37 cellular contexts compared by ENCODE assay signal in the genomic region with DNA sequence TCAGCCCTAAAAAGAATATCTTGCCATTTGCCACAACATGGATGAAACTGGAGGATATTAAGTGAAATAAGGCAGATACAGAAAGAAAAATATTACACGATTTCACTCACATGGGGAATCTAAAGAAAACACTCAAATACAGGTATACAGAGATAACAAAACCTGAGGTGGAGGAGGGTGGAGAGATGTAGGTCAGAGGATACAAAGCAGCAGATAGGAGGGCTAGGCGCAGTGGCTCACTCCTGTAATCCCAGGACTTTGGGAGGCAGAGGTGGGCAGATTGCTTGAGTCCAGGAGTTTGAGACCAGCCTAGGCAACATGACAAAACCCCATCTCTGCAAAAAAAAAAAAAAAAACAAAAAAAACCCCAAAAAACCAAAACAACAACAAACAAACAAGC. TPM values are rescaled to one million over a fixed set of nuclear protein-coding genes. Genes with fewer than 3 reads are reported as not detected.
DNase-seq lines count a peak whose midpoint lies in the region; ATAC-seq, FAIRE-seq and TF ChIP-seq lines count a peak whose summit lies in the region.
"Had no signal": no experiment of that assay in that cellular context is flagged by ENCODE, and none has a peak within 500 bp of the region (broad histone marks: within the 10 kb centered on the region; RNA-seq: fewer than 3 reads in every experiment).

No MANE protein-coding gene starts in this region.

- WGBS in HepG2 (ENCODE audit: low lambda C conversion rate) = 88% methylated on average over 2 of the region's 2 CpGs
- 43% methylated on average over 2 of the region's 2 CpGs for whole genome bisulfite sequencing in right lobe of liver (ENCODE audit: insufficient coverage, low coverage, low lambda C conversion rate, missing lambda C conversion rate)
- WGBS in lower leg skin, 2 donors = 94 to 98% methylated on average over 2 of the region's 2 CpGs

- no peak for TF ChIP-seq POLR2A in HepG2 (IDR thresholded peaks at IDR 0.05; ENCODE audit: insufficient read depth in 1 of 2, low read depth in 2 of 2, low read length in 2 of 2)
- no peak for TF ChIP-seq POLR2A in right lobe of liver (IDR thresholded peaks at IDR 0.05)
- no peak for TF ChIP-seq POLR2A in lower leg skin (IDR thresholded peaks at IDR 0.05)
- TF ChIP-seq POLR2A in erythroblast (IDR thresholded peaks at IDR 0.05; ENCODE audit: low read length) = no peak

- no peaks in the 10 kb centered on the region for H3K79me2 ChIP-seq in HepG2 (ENCODE audit: insufficient read depth, low read length)

- H3K36me3 ChIP-seq in HepG2 (replicated peaks in 1 of 2; ENCODE audit: control insufficient read depth in 1 of 2, insufficient read depth in 2 of 2, low read length in 2 of 2) (peaks cover 7 to 11% of the 10 kb centered on the region in 2 experiments), right lobe of liver (peaks cover 0 to 20% (median 7%) of the 10 kb centered on the region in 4 donors)
- H3K36me3 ChIP-seq: BE2C; BLaER1; BLaER1 treated with 17β-estradiol and CSF1 and Interleukin-3, amounts not matched to agents 10 nM and 100 nM had no signal

- H3K27ac ChIP-seq in HepG2 (ENCODE audit: extremely low read length, insufficient read depth, low read length) = no peak overlapping the region
- no peak overlapping the region for H3K27ac ChIP-seq in right lobe of liver
- H3K27ac ChIP-seq: 22Rv1; A549; BLaER1; BLaER1 treated with 17β-estradiol and CSF1 and Interleukin-3, amounts not matched to agents 10 nM and 100 nM; C4-2B had no signal

- no peak overlapping the region for H3K4me2 ChIP-seq in HepG2 (ENCODE audit: low read depth, low read length)
- H3K4me2 ChIP-seq: A549; BLaER1; BLaER1 treated with 17β-estradiol and CSF1 and Interleukin-3, amounts not matched to agents 10 nM and 100 nM had no signal

- peak; percentile 38 for ATAC-seq in left lobe of liver
- ATAC-seq in HepG2 = peak; percentile 40
- peak; percentile 3 to 39 (median 21) for ATAC-seq in right lobe of liver
- no peak for ATAC-seq in GM19395 (IDR thresholded peaks at IDR 0.05; ENCODE audit: unreplicated experiment)
- ATAC-seq: A549; CD8-positive, alpha-beta T cell had no signal

- CTCF ChIA-PET in HepG2 (lab: Yijun Ruan, JAX; ENCODE audit: low intra/inter-chr PET ratio, low total read pairs) = no interaction called here

- intact Hi-C loops in HepG2 (cut with micrococcal nuclease; ENCODE audit: unreplicated experiment) = no loop called here
- intact Hi-C loops in right lobe of liver (cut with DNase I) = no loop called here
- intact Hi-C loops in lower leg skin (cut with DNase I; ENCODE audit: low total_unique reads) = no loop called here

- TF ChIP-seq CTCF in HepG2 (CRISPR knock-in tag; IDR thresholded peaks at IDR 0.05) = no peak
- no peak for TF ChIP-seq CTCF in right lobe of liver (IDR thresholded peaks at IDR 0.05)
- TF ChIP-seq CTCF in lower leg skin (IDR thresholded peaks at IDR 0.05) = no peak

- BruUV-seq in HepG2 (replicated peaks; lab: Mats Ljungman, UMichigan) = no TSS peak

- in situ Hi-C loops in HepG2 (cut with HindIII; ENCODE audit: extremely low pct_ligation_motif_present, low pct_unique_long_range_greater_than_20kb) = no loop called here

- POLR2A ChIA-PET in HepG2 (lab: Yijun Ruan, JAX) = no interaction called here

- TF ChIP-seq EP300 in HepG2 (IDR thresholded peaks at IDR 0.05; ENCODE audit: low read depth in 2 of 2, low read length in 2 of 2) (no peak), HepG2 (CRISPR knock-in tag; IDR thresholded peaks at IDR 0.05; ENCODE audit: borderline replicate concordance) (no peak)

- H3K9ac ChIP-seq in HepG2 (ENCODE audit: insufficient read depth, low read depth, low read length) = no peak overlapping the region
- H3K9ac ChIP-seq: BLaER1; BLaER1 treated with 17β-estradiol and CSF1 and Interleukin-3, amounts not matched to agents 10 nM and 100 nM had no signal

- H3K9me3 ChIP-seq in HepG2 (ENCODE audit: low read length) (no peaks in the 10 kb centered on the region), right lobe of liver (no peaks in the 10 kb centered on the region)
- H3K9me3 ChIP-seq: A549, BE2C, Caco-2 had no signal

- no peak for FAIRE-seq in HepG2 (lab: Jason Lieb, UNC)
- FAIRE-seq: A204.1, A549, D721Med had no signal

- H3K4me1 ChIP-seq in HepG2 (ENCODE audit: insufficient read depth, low read length) = no peaks in the 10 kb centered on the region
- H3K4me1 ChIP-seq in right lobe of liver = no peaks in the 10 kb centered on the region
- H3K4me1 ChIP-seq: A549; BE2C; BLaER1; BLaER1 treated with 17β-estradiol and CSF1 and Interleukin-3, amounts not matched to agents 10 nM and 100 nM; Caco-2 had no signal

- H3K27me3 ChIP-seq in HepG2 (ENCODE audit: control insufficient read depth in 1 of 2, insufficient read depth in 2 of 2, low read length in 2 of 2) (no peaks in the 10 kb centered on the region), right lobe of liver (no peaks in the 10 kb centered on the region)
- H3K27me3 ChIP-seq: BLaER1; BLaER1 treated with 17β-estradiol and CSF1 and Interleukin-3, amounts not matched to agents 10 nM and 100 nM had no signal

- peaks cover 18% of the 10 kb centered on the region for H4K20me1 ChIP-seq in HepG2 (ENCODE audit: insufficient read depth, low read length)
- H4K20me1 ChIP-seq: BLaER1; BLaER1 treated with 17β-estradiol and CSF1 and Interleukin-3, amounts not matched to agents 10 nM and 100 nM had no signal

- TF ChIP-seq RAD21 in HepG2 (CRISPR knock-in tag; IDR thresholded peaks at IDR 0.05) = no peak

- H3K4me3 ChIP-seq in HepG2 (replicated peaks in 1 of 3; ENCODE audit: insufficient read depth in 1 of 3, low read depth in 2 of 3, low read length in 3 of 3) (no peak overlapping the region), right lobe of liver (no peak overlapping the region), lower leg skin (ENCODE audit: low read depth, poor library complexity, severe bottlenecking) (peak overlapping the region; percentile 7)
- H3K4me3 ChIP-seq: A549; BLaER1; BLaER1 treated with 17β-estradiol and CSF1 and Interleukin-3, amounts not matched to agents 10 nM and 100 nM had no signal

- no peak overlapping the region for H2AFZ ChIP-seq in HepG2 (ENCODE audit: low read length)

- no peak for DNase-seq in left lobe of liver (ENCODE audit: low spot score)
- no peak for DNase-seq in HepG2 (ENCODE audit: low spot score)
- DNase-seq in right lobe of liver = no peak
- DNase-seq in lower leg skin (ENCODE audit: low spot score in 2 of 2) = no peak
- no peak for DNase-seq in iPS-NIHi7 (ENCODE audit: extremely low spot score)
- DNase-seq in erythroblast (lab: John Stamatoyannopoulos, UW) = no peak
- no peak for DNase-seq in NCI-H1048 (lab: John Stamatoyannopoulos, UW)
- DNase-seq: 8988T; ACHN; AML-193; BE2C; C1 segment of cervical spinal cord; Caco-2; Calu3; CD4-positive, alpha-beta memory T cell; CD4-positive, alpha-beta T cell; CD4-positive, CD25-positive, alpha-beta regulatory T cell; CD8-positive, alpha-beta memory T cell; CD8-positive, alpha-beta T cell; COR-L47; DMS 273 treated with DMSO at 0.1 percent for 48 hours; DMS153; DMS53; DMS79; DMS79 treated with DMSO at 0.1 percent for 48 hours; DND-41; EL had no signal

RNA-seq across cellular contexts. Expression of gene SRPRB, which starts 23.2 kb away (rescaled TPM):
- total RNA-seq in left lobe of liver (73.3 TPM), HepG2 (2016; rRNA removed; fragmentation: Illumina TruSeq; extraction: Trizol) (60.7 and 111 TPM in 2 replicates), right lobe of liver (10 to 100 TPM; 48.1 to 78.5 (median 56.4) TPM), lower leg skin (10 to 100 TPM; 20.0 to 25.6 (median 20.7) TPM)
- total RNA-seq in HepG2 (2016; cell fraction: cytosol; rRNA removed; fragmentation: Illumina TruSeq; extraction: Trizol; ENCODE audit: low read depth) = 13.8 TPM in 2 replicates
- 69.0 and 109 TPM in 2 replicates for total RNA-seq in HepG2 (2016; cell fraction: insoluble cytoplasmic fraction; rRNA removed; fragmentation: Illumina TruSeq; extraction: Trizol)
- 24.3 and 25.9 TPM in 2 replicates for total RNA-seq in HepG2 (2016; cell fraction: membrane; rRNA removed; fragmentation: Illumina TruSeq; extraction: Trizol)
- 90.1 and 90.9 TPM in 2 replicates for total RNA-seq in HepG2 (2016; cell fraction: nucleus; rRNA removed; fragmentation: Illumina TruSeq; extraction: Trizol)
- 41.0 and 41.5 TPM in 2 replicates for polyA plus RNA-seq in HepG2 (2011; rRNA removed)
- polyA plus RNA-seq in HepG2 (2011; cell fraction: cytosol; rRNA removed) = 39.0 and 39.5 TPM in 2 replicates
- 22.7 and 31.2 TPM in 2 replicates for polyA plus RNA-seq in HepG2 (2011; cell fraction: nucleus; rRNA removed)
- 41.6 and 50.2 TPM in 2 replicates for polyA plus RNA-seq in HepG2 (2012)
- polyA plus RNA-seq in HepG2 (2016; cell fraction: cytosol; fragmentation: Illumina TruSeq; extraction: Trizol; ENCODE audit: low read depth) = 13.4 and 13.9 TPM in 2 replicates
- 53.6 and 54.8 TPM in 2 replicates for polyA plus RNA-seq in HepG2 (2016; cell fraction: insoluble cytoplasmic fraction; fragmentation: Illumina TruSeq; extraction: Trizol; ENCODE audit: low read depth)
- 13.7 and 13.9 TPM in 2 replicates for polyA plus RNA-seq in HepG2 (2016; cell fraction: membrane; fragmentation: Illumina TruSeq; extraction: Trizol; ENCODE audit: low read depth)
- 105 and 106 TPM in 2 replicates for polyA plus RNA-seq in HepG2 (2016; cell fraction: nucleus; fragmentation: Illumina TruSeq; extraction: Trizol; ENCODE audit: insufficient read depth, low read depth)
- 50.3 and 91.3 TPM in 2 replicates for polyA minus RNA-seq in HepG2 (2011; rRNA and poly(A)+ RNA removed; ENCODE audit: low replicate concordance)
- 52.6 and 69.3 TPM in 2 replicates for polyA minus RNA-seq in HepG2 (2011; cell fraction: cytosol; rRNA and poly(A)+ RNA removed)
- 42.2 and 44.8 TPM in 2 replicates for polyA minus RNA-seq in HepG2 (2011; cell fraction: nucleus; rRNA and poly(A)+ RNA removed)

RNA-seq across cellular contexts. Expression of gene TF, which starts 36.3 kb away (rescaled TPM):
- 25,131 TPM for total RNA-seq in left lobe of liver
- total RNA-seq in HepG2 (2016; rRNA removed; fragmentation: Illumina TruSeq; extraction: Trizol) = 4,983 and 10,074 TPM in 2 replicates
- 443 and 484 TPM in 2 replicates for total RNA-seq in HepG2 (2016; cell fraction: cytosol; rRNA removed; fragmentation: Illumina TruSeq; extraction: Trizol; ENCODE audit: low read depth)
- total RNA-seq in HepG2 (2016; cell fraction: insoluble cytoplasmic fraction; rRNA removed; fragmentation: Illumina TruSeq; extraction: Trizol) = 4,851 and 10,104 TPM in 2 replicates
- total RNA-seq in HepG2 (2016; cell fraction: membrane; rRNA removed; fragmentation: Illumina TruSeq; extraction: Trizol) = 957 and 1,048 TPM in 2 replicates
- total RNA-seq in HepG2 (2016; cell fraction: nucleus; rRNA removed; fragmentation: Illumina TruSeq; extraction: Trizol) = 7,106 and 8,454 TPM in 2 replicates
- 11,821 and 17,414 TPM in 2 replicates for polyA plus RNA-seq in HepG2 (2011; rRNA removed)
- 11,091 and 16,564 TPM in 2 replicates for polyA plus RNA-seq in HepG2 (2011; cell fraction: cytosol; rRNA removed)
- 7,213 and 10,181 TPM in 2 replicates for polyA plus RNA-seq in HepG2 (2011; cell fraction: nucleus; rRNA removed)
- 17,461 and 22,113 TPM in 2 replicates for polyA plus RNA-seq in HepG2 (2012)
- 537 and 560 TPM in 2 replicates for polyA plus RNA-seq in HepG2 (2016; cell fraction: cytosol; fragmentation: Illumina TruSeq; extraction: Trizol; ENCODE audit: low read depth)
- polyA plus RNA-seq in HepG2 (2016; cell fraction: insoluble cytoplasmic fraction; fragmentation: Illumina TruSeq; extraction: Trizol; ENCODE audit: low read depth) = 3,671 and 3,676 TPM in 2 replicates
- polyA plus RNA-seq in HepG2 (2016; cell fraction: membrane; fragmentation: Illumina TruSeq; extraction: Trizol; ENCODE audit: low read depth) = 614 and 667 TPM in 2 replicates
- polyA plus RNA-seq in HepG2 (2016; cell fraction: nucleus; fragmentation: Illumina TruSeq; extraction: Trizol; ENCODE audit: insufficient read depth, low read depth) = 7,882 and 8,251 TPM in 2 replicates
- 3.7 and 10,022 TPM in 2 replicates for polyA minus RNA-seq in HepG2 (2011; rRNA and poly(A)+ RNA removed; ENCODE audit: low replicate concordance)
- polyA minus RNA-seq in HepG2 (2011; cell fraction: cytosol; rRNA and poly(A)+ RNA removed) = 4,700 and 8,142 TPM in 2 replicates
- 3,076 and 4,905 TPM in 2 replicates for polyA minus RNA-seq in HepG2 (2011; cell fraction: nucleus; rRNA and poly(A)+ RNA removed)
- over 10,000 TPM in 4 of 6 experiments, 1,000 to 10,000 TPM in 2; 2,871 to 25,349 (median 17,684) TPM for total RNA-seq in right lobe of liver
- 1 to 10 TPM; 1.9 to 8.8 (median 3.9) TPM for total RNA-seq in lower leg skin
- total RNA-seq: Daoy had no signal
- polyA plus RNA-seq: CD14-positive monocyte; CD4-positive, alpha-beta memory T cell; CD4-positive, CD25-positive, alpha-beta regulatory T cell; CD8-positive, alpha-beta memory T cell had no signal

Comparison
In these comparisons a context has a peak if more than half of its experiments do, and no peak if none do; other contexts are left out.
1. RNA of gene TF, which starts 36.3 kb away (total RNA-seq): 25,131 TPM in left lobe of liver (single experiment), 2,871 to 25,349 TPM in right lobe of liver and 443 to 10,104 TPM in HepG2; 1.9 to 8.8 TPM in lower leg skin; every median in the first group is over 10 times any median in the second.